Comparison of ENCODE assay signal across 7 cellular contexts in the genomic region with DNA sequence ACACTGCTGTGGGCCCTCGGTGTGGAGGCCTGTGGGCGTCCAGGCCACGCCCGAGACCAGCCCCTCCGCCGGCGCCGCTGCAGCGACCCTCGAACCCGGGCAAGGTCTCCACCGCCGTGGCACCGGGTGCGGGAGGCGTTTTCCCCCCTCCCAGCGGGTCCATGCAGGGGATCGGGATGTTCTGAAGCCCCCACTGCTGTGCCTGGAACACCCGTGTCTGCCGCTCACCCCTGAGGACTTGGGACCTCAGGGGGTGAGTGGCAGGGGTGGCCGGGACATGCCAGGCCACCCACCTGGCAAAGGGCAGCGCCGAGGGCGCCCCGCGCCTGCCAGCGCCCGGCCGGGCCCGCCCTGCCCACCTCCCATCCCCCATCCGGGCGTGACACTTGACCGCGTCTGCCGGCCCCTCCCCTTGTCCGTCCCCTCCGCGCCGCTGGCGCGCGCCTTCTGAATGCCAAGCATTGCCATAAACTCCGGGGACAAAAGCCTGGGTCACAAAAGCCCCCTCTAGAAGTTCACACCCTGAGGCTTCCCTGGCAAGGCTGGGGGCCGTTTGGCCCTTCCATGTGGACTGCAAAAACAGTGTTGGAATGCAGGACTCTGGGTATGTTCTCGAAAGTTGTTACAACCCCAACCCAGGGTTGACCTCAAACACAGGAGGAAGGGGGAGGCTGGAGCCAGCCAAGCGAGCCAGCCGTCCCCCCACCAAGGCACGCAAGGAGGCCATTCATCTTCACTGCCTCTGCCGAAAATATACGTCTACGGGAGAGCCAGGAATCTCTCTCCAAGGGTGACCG. TPM values are rescaled to one million over a fixed set of nuclear protein-coding genes. Genes with fewer than 3 reads are reported as not detected.
DNase-seq lines count a peak whose midpoint lies in the region; ATAC-seq, FAIRE-seq and TF ChIP-seq lines count a peak whose summit lies in the region.

No MANE protein-coding gene starts in this region.

- peaks cover 25% of the 10 kb centered on the region for H3K4me1 ChIP-seq in OCI-LY3 (ENCODE audit: low read length)
- peaks cover 7% of the 10 kb centered on the region for H3K4me1 ChIP-seq in astrocyte (ENCODE audit: insufficient read depth, low read length)
- H3K4me1 ChIP-seq in sigmoid colon, result peaks cover 0 to 22% (median 0%) of the 10 kb centered on the region in 4 donors

- H2AFZ ChIP-seq in OCI-LY3 (ENCODE audit: low read depth, low read length), result peak overlapping the region; percentile 41; the same call in 1 of the 2 replicates
- peak overlapping the region; percentile 52 for H2AFZ ChIP-seq in astrocyte (ENCODE audit: low read depth, low read length)

- H3K4me3 Mint-ChIP-seq in astrocyte (ENCODE audit: unreplicated experiment), result peak overlapping the region; percentile 79

- peak overlapping the region; percentile 58 for H3K27ac Mint-ChIP-seq in astrocyte (ENCODE audit: unreplicated experiment)

- H3K36me3 Mint-ChIP-seq in astrocyte (ENCODE audit: low read depth, unreplicated experiment), result peaks cover 6% of the 10 kb centered on the region

- no peak for TF ChIP-seq POLR2A in sigmoid colon (IDR thresholded peaks at IDR 0.05)

- H3K4me2 ChIP-seq in OCI-LY3 (ENCODE audit: low read length), result peak overlapping the region; percentile 91
- peak overlapping the region; percentile 87 for H3K4me2 ChIP-seq in astrocyte (ENCODE audit: low read length)

- H3K9me3 ChIP-seq in OCI-LY3 (ENCODE audit: insufficient read depth, low read length) (no peaks in the 10 kb centered on the region), astrocyte (ENCODE audit: insufficient read depth, low read depth, low read length) (no peaks in the 10 kb centered on the region), sigmoid colon (no peaks in the 10 kb centered on the region)

- WGBS in sigmoid colon, 2 donors, result 45 to 56% methylated on average over 52 of the region's 52 CpGs

- peaks cover 12% of the 10 kb centered on the region for H3K9me3 Mint-ChIP-seq in astrocyte (ENCODE audit: unreplicated experiment)

- peaks cover 13% of the 10 kb centered on the region for H3K4me1 Mint-ChIP-seq in astrocyte (ENCODE audit: low read depth, unreplicated experiment)

- H3K9ac ChIP-seq in OCI-LY3 (ENCODE audit: low read length) (peak overlapping the region; percentile 97), astrocyte (ENCODE audit: low read length) (peak overlapping the region; percentile 84)

- H3K27ac ChIP-seq in OCI-LY3 (ENCODE audit: low read length) (peak overlapping the region; percentile 70), astrocyte (ENCODE audit: low read depth, low read length) (peak overlapping the region; percentile 75), sigmoid colon (peak overlapping the region; percentile 85 to 95 (median 92))

- no peaks in the 10 kb centered on the region for H3K27me3 ChIP-seq in OCI-LY3 (ENCODE audit: low read depth, low read length)
- peaks cover 4% of the 10 kb centered on the region for H3K27me3 ChIP-seq in astrocyte (ENCODE audit: insufficient read depth, low read length)
- no peaks in the 10 kb centered on the region for H3K27me3 ChIP-seq in sigmoid colon

- H4K20me1 ChIP-seq in OCI-LY3 (ENCODE audit: insufficient read depth, low read length), result peaks cover 31% of the 10 kb centered on the region
- H4K20me1 ChIP-seq in astrocyte (ENCODE audit: insufficient read depth, low read length), result peaks cover 37% of the 10 kb centered on the region

- DNase-seq in GM10266 (ENCODE audit: extremely low spot score) (peak; percentile 67), HFF-Myc (ENCODE audit: extremely low read depth, low read depth) (no peak), astrocyte (ENCODE audit: low read depth) (no peak), sigmoid colon (peak; percentile 84)

- TF ChIP-seq CTCF in GM10266 (IDR thresholded peaks at IDR 0.05; ENCODE audit: control insufficient read depth, insufficient read depth, low read depth, missing control alignments) (no peak), HFF-Myc (IDR thresholded peaks at IDR 0.05; ENCODE audit: low read depth, low read length, missing control alignments) (no peak), OCI-LY3 (IDR thresholded peaks at IDR 0.05; ENCODE audit: low read depth, low read length) (no peak), astrocyte (IDR thresholded peaks at IDR 0.05; ENCODE audit: insufficient read depth, low read depth, low read length) (no peak), sigmoid colon (IDR thresholded peaks at IDR 0.05) (no peak)

- H3K36me3 ChIP-seq in OCI-LY3 (replicated peaks; ENCODE audit: low read depth, low read length), result no peaks in the 10 kb centered on the region
- H3K36me3 ChIP-seq in astrocyte (ENCODE audit: insufficient read depth, low read length), result no peaks in the 10 kb centered on the region
- no peaks in the 10 kb centered on the region for H3K36me3 ChIP-seq in sigmoid colon

- no peak for FAIRE-seq in astrocyte (lab: Jason Lieb, UNC)

- H3K27me3 Mint-ChIP-seq in astrocyte (ENCODE audit: low read depth, unreplicated experiment), result peaks cover 33% of the 10 kb centered on the region

- intact Hi-C loops in sigmoid colon (cut with DNase I), result loop anchor here (2.0 kb wide), 1 partner anchor 184 kb away; a partner anchor contains a TSS

- H3K4me3 ChIP-seq in HFF-Myc (replicated peaks; ENCODE audit: low read depth, low read length) (peak overlapping the region; percentile 56), OCI-LY3 (ENCODE audit: low read length) (peak overlapping the region; percentile 98), astrocyte (ENCODE audit: insufficient read depth, low read depth, low read length) (peak overlapping the region; percentile 52), iPS-11a (ENCODE audit: low read depth, low read length) (peak overlapping the region; percentile 17), sigmoid colon (peak overlapping the region; percentile 48 to 75 (median 66))

- TF ChIP-seq EP300 in sigmoid colon (IDR thresholded peaks at IDR 0.05), result no peak

- no peak for ATAC-seq in HG03521 (IDR thresholded peaks at IDR 0.05; ENCODE audit: unreplicated experiment)

- H3K79me2 ChIP-seq in OCI-LY3 (ENCODE audit: low read length), result peaks cover 41% of the 10 kb centered on the region
- peaks cover 41% of the 10 kb centered on the region for H3K79me2 ChIP-seq in astrocyte (ENCODE audit: insufficient read depth, low read length)

RNA-seq across cellular contexts. Expression of a gene that starts 0.8 kb away (rescaled TPM):
- 2.5 TPM in 2 replicates for total RNA-seq in astrocyte
- total RNA-seq in sigmoid colon, result 1 to 10 TPM in 3 of 4 donors, under 1 TPM in 1; 0.99 to 3.6 (median 1.4) TPM
- under 1 TPM; under 0.01 to 0.32 (median under 0.01) TPM for polyA plus RNA-seq in sigmoid colon

Comparison
In these comparisons a context has a peak if more than half of its experiments do, and no peak if none do; other contexts are left out.
1. DNase-seq: peak in GM10266 (single experiment) and sigmoid colon (single experiment); none in HFF-Myc (single experiment) and astrocyte (single experiment).
2. H3K4me3 ChIP-seq: peak in every context shown above with its lines; median percentile 98 in OCI-LY3; 66 in sigmoid colon; 56 in HFF-Myc; 52 in astrocyte; 17 in iPS-11a.
3. Peak in every context shown above with its lines, with median percentiles within 50 percentile points of each other: H3K27ac ChIP-seq.